Comparison of ENCODE assay signal across 9 cellular contexts in the genomic region with DNA sequence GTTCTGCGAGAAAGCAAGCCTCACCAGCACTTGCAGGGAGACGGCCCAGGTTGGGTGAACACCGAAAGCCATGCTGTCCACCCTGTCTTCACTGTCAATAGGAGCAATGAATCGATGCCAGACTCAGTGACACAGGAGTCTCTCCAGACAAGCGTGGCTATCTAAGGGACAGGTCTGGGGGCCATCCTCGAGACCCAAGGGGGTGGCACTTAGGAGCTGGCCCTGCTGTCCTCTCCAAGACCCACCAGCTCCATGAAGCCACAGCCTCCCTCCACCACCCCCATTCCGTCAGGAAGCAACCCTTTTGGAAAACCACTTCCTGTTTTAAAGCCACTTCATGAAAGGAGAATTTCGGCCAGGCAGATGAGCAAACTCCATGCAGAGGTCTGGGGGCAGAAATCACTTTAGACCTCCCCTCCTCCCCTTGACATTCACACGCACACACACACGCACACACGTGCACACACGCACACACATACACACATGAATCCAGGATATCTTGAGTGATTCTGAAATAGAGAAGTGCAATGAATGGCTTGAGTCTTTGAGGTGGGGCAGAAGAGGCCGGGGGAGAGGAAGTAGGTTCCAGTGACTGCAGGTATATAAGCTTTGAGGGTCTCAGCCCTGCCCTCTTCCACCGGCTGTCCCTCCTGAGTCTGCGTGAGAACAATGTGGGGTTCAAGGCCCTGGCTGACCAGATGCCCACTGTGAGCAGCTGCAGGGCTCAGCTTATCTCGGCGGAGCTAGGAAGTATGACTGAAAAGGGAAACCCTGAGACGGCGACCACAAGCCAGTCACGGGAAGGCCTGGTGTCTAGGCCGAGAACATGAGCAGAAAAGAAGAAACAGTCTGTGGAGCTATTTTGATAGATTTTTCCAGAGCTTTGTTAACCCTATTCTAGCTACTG. TPM values are rescaled to one million over a fixed set of nuclear protein-coding genes. Genes with fewer than 3 reads are reported as not detected.
DNase-seq lines count a peak whose midpoint lies in the region; ATAC-seq and TF ChIP-seq lines count a peak whose summit lies in the region.
"Had no signal": no experiment of that assay in that cellular context is flagged by ENCODE, and none has a peak within 500 bp of the region (broad histone marks: within the 10 kb centered on the region; RNA-seq: fewer than 3 reads in every experiment).

No MANE protein-coding gene starts in this region.

- no peak for TF ChIP-seq CTCF in fibroblast of mammary gland (conservative IDR thresholded peaks at IDR 0.05; ENCODE audit: control insufficient read depth, insufficient read depth, low read depth, low read length)

- ATAC-seq in GM21423 (IDR thresholded peaks at IDR 0.05; ENCODE audit: unreplicated experiment): peak; percentile 51

- DNase-seq in CMK (ENCODE audit: low read depth): peak; percentile 58
- DNase-seq in activated CD4-positive, alpha-beta T cell treated with anti-CD3 and anti-CD28 coated beads for 4 hours: peak; percentile 38 to 52
- peak; percentile 23 for DNase-seq in fibroblast of mammary gland (ENCODE audit: low read depth)
- peak; percentile 49 for DNase-seq in stimulated activated CD4-positive, alpha-beta T cell treated with anti-CD3 and anti-CD28 coated beads, Interleukin-4, amount 100 ng/mL, for 1 hour
- DNase-seq in midbrain (lab: John Stamatoyannopoulos, UW): no peak
- no peak for DNase-seq in occipital lobe (lab: John Stamatoyannopoulos, UW)

- no peaks in the 10 kb centered on the region; the same call in 1 of the 2 replicates for H3K36me3 ChIP-seq in HUES6 (ENCODE audit: control insufficient read depth, insufficient read depth, low read length)

- H3K4me3 ChIP-seq in HUES6 (ENCODE audit: low read depth, low read length): no peak overlapping the region
- no peak overlapping the region for H3K4me3 ChIP-seq in fibroblast of mammary gland (ENCODE audit: control insufficient read depth, low read depth, low read length)

- H3K9ac ChIP-seq in HUES6 (ENCODE audit: low read length): peak overlapping the region; percentile 2

- peak overlapping the region; percentile 34; the same call in 1 of the 2 replicates for H3K27ac ChIP-seq in HUES6 (ENCODE audit: low read depth, low read length)
- H3K27ac ChIP-seq: epithelial cell of prostate had no signal

- peaks cover 27% of the 10 kb centered on the region for H3K4me1 ChIP-seq in HUES6 (ENCODE audit: control insufficient read depth, insufficient read depth, low read length)

- H3K27me3 ChIP-seq in HUES6 (ENCODE audit: control insufficient read depth, insufficient read depth, low read length): no peaks in the 10 kb centered on the region

- H3K9me3 ChIP-seq in HUES6 (ENCODE audit: control insufficient read depth, insufficient read depth, low read depth, low read length): no peaks in the 10 kb centered on the region

RNA-seq across cellular contexts. Expression of a gene that starts 25.0 kb away (rescaled TPM):
- total RNA-seq in occipital lobe: 10.5 TPM

Comparison
In these comparisons a context has a peak if more than half of its experiments do, and no peak if none do; other contexts are left out.
1. DNase-seq: peak in CMK (single experiment), activated CD4-positive, alpha-beta T cell treated with anti-CD3 and anti-CD28 coated beads for 4 hours (2 of 2), fibroblast of mammary gland (single experiment) and stimulated activated CD4-positive, alpha-beta T cell treated with anti-CD3 and anti-CD28 coated beads, Interleukin-4, amount 100 ng/mL, for 1 hour (single experiment); none in midbrain (single experiment) and occipital lobe (single experiment).